In genomic region chr1:61131716-61132115, GRCh38 we compare ENCODE assay signal across 1 cellular context.
TF ChIP-seq lines count a peak whose summit lies in the region.

No MANE protein-coding gene starts in this region.

TF ChIP-seq in IMR-90, 13 proteins besides CTCF, POLR2A, EP300 and RAD21 (continued from another document):
- TF ChIP-seq, protein P1, sequence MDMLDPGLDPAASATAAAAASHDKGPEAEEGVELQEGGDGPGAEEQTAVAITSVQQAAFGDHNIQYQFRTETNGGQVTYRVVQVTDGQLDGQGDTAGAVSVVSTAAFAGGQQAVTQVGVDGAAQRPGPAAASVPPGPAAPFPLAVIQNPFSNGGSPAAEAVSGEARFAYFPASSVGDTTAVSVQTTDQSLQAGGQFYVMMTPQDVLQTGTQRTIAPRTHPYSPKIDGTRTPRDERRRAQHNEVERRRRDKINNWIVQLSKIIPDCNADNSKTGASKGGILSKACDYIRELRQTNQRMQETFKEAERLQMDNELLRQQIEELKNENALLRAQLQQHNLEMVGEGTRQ (IDR thresholded peaks at IDR 0.05; ENCODE audit: low read depth, low read length) = no peak
- no peak for TF ChIP-seq MAFK (IDR thresholded peaks at IDR 0.05; ENCODE audit: low read depth, low read length)
- no peak for TF ChIP-seq RCOR1 (IDR thresholded peaks at IDR 0.05; ENCODE audit: insufficient replicate concordance, low read length)
- TF ChIP-seq MXI1 (IDR thresholded peaks at IDR 0.05; ENCODE audit: borderline replicate concordance, low read depth, low read length) = no peak
- no peak for TF ChIP-seq NFE2L2 (IDR thresholded peaks at IDR 0.05; ENCODE audit: low read depth, low read length)
- no peak for TF ChIP-seq CHD1 (IDR thresholded peaks at IDR 0.05; ENCODE audit: low read depth, low read length)
- TF ChIP-seq RFX5 (IDR thresholded peaks at IDR 0.05; ENCODE audit: low read depth, low read length) = no peak
- TF ChIP-seq MAZ (IDR thresholded peaks at IDR 0.05; ENCODE audit: borderline replicate concordance, low read depth, low read length) = no peak
